Comparison of ENCODE assay signal across 23 cellular contexts in genomic region chr2:8612734-8613179, GRCh38.
"Had no signal": no experiment of that assay in that cellular context is flagged by ENCODE, and none has a peak within 500 bp of the region (broad histone marks: within the 10 kb centered on the region; RNA-seq: fewer than 3 reads in every experiment).

No MANE protein-coding gene starts in this region.

- H3K4me3 ChIP-seq: adrenal gland had no signal

- H3K4me1 ChIP-seq: adrenal gland had no signal

- H3K4me3 Mint-ChIP-seq: activated CD4-positive, alpha-beta T cell treated with anti-CD3 and anti-CD28 coated beads, Interleukin-2, amount 10 ng/mL, durations not matched to agents 24 days and 14 days; activated naive CD4-positive, alpha-beta T cell treated with anti-CD3 and anti-CD28 coated beads for 36 hours; activated naive CD8-positive, alpha-beta T cell; activated T-helper 1 cell treated with anti-CD3 and anti-CD28 coated beads, Interleukin-12 subunit alpha, Interleukin-12 subunit beta, Interleukin-2, Interleukin-4 antibody, amounts not matched to agents 30 ng/mL and 10 ng/mL and 1 ng/mL, durations not matched to agents 14 hours and 24 hours and 36 hours; T-helper 17 cell; WTC11 had no signal

- DNase-seq: activated CD4-positive, alpha-beta T cell treated with anti-CD3 and anti-CD28 coated beads for 1 hour; activated CD4-positive, alpha-beta T cell treated with anti-CD3 and anti-CD28 coated beads, Interleukin-2, amount 10 ng/mL, durations not matched to agents 24 days and 14 days; activated CD4-positive, alpha-beta T cell treated with anti-CD3 and anti-CD28 coated beads, Interleukin-2, amount 50 U/mL, for 48 hours; activated CD8-positive, alpha-beta memory T cell treated with anti-CD3 and anti-CD28 coated beads, Interleukin-2, amount 50 U/mL, for 4 hours; activated gamma-delta T cell; activated naive CD4-positive, alpha-beta T cell treated with anti-CD3 and anti-CD28 coated beads for 36 hours; adrenal gland; anterior cingulate cortex; KG1; NCI-H1092; NCI-H1417; NCI-H1930; NCI-H2171; NCI-H2227 treated with DMSO at 0.1 percent for 48 hours; NCI-H526; NCI-H82; SIG-M5; T-helper 17 cell; T-helper 9 cell had no signal

- ATAC-seq: T-helper 17 cell, WTC11 had no signal

- H3K9me3 ChIP-seq: adrenal gland had no signal

- H3K27me3 ChIP-seq: adrenal gland had no signal

- H3K27ac Mint-ChIP-seq: activated CD4-positive, alpha-beta T cell treated with anti-CD3 and anti-CD28 coated beads, Interleukin-2, amount 10 ng/mL, durations not matched to agents 24 days and 14 days; activated naive CD4-positive, alpha-beta T cell treated with anti-CD3 and anti-CD28 coated beads for 36 hours; activated naive CD8-positive, alpha-beta T cell; activated T-helper 1 cell treated with anti-CD3 and anti-CD28 coated beads, Interleukin-12 subunit alpha, Interleukin-12 subunit beta, Interleukin-2, Interleukin-4 antibody, amounts not matched to agents 30 ng/mL and 10 ng/mL and 1 ng/mL, durations not matched to agents 14 hours and 24 hours and 36 hours; IgD-negative memory B cell; T-helper 17 cell; WTC11 had no signal

- H3K4me1 Mint-ChIP-seq: IgD-negative memory B cell had no signal

- H3K36me3 ChIP-seq: adrenal gland had no signal

- H3K27me3 Mint-ChIP-seq: T-helper 17 cell had no signal

- H3K27ac ChIP-seq: adrenal gland had no signal
